Comparison of ENCODE assay signal across 19 cellular contexts in genomic region chr6:132227937-132228336, GRCh38.
DNase-seq lines count a peak whose midpoint lies in the region; ATAC-seq and TF ChIP-seq lines count a peak whose summit lies in the region.
"Had no signal": no experiment of that assay in that cellular context is flagged by ENCODE, and none has a peak within 500 bp of the region (broad histone marks: within the 10 kb centered on the region; RNA-seq: fewer than 3 reads in every experiment).

No MANE protein-coding gene starts in this region.

- peak; percentile 79 for ATAC-seq in Right ventricle myocardium inferior
- peak; percentile 64 to 88 for ATAC-seq in right cardiac atrium
- ATAC-seq: activated CD8-positive, alpha-beta memory T cell treated with anti-CD3 and anti-CD28 coated beads, Interleukin-2, amount 10 ng/mL, durations not matched to agents 7 days and 5 days; stimulated activated memory B cell treated with anti-CD40 and anti-IgM and Interleukin-4, amounts not matched to agents 10 μg/mL and 1 μg/mL and 100 μg/mL, for 72 hours had no signal

- H3K27me3 ChIP-seq in right atrium auricular region (no peaks in the 10 kb centered on the region), right cardiac atrium (ENCODE audit: control insufficient read depth, insufficient read depth) (no peaks in the 10 kb centered on the region), spleen (replicated peaks in 1 of 7) (no peaks in the 10 kb centered on the region)
- H3K27me3 ChIP-seq: transverse colon had no signal

- DNase-seq in Right ventricle myocardium inferior (ENCODE audit: missing footprints) (no peak), right atrium auricular region (ENCODE audit: low spot score) (no peak), choroid plexus epithelial cell (ENCODE audit: low read depth) (peak; percentile 90), right cardiac atrium (no peak), spleen (no peak), Kasumi-1 (lab: John Stamatoyannopoulos, UW) (no peak), DMS79 treated with DMSO at 0.1 percent for 48 hours (lab: John Stamatoyannopoulos, UW) (no peak)
- no peak for DNase-seq in stimulated activated CD4-positive, alpha-beta T cell treated with anti-CD3 and anti-CD28 coated beads, Interleukin-4, amount 100 ng/mL, for 4 hours
- DNase-seq: 8988T; activated B cell treated with CpG ODN at 0.5 μM for 24 hours; activated CD8-positive, alpha-beta memory T cell treated with anti-CD3 and anti-CD28 coated beads, Interleukin-2, amount 10 ng/mL, durations not matched to agents 7 days and 5 days; activated effector memory CD4-positive, alpha-beta T cell treated with Interleukin-2 at 50 U/mL for 16 hours; amniotic stem cell; CD4-positive, alpha-beta memory T cell; NCI-H1092; transverse colon had no signal

- H3K27ac ChIP-seq in right atrium auricular region = peak overlapping the region in 1 of 2 donors; percentile 33
- no peak overlapping the region for H3K27ac ChIP-seq in right cardiac atrium (ENCODE audit: low read length)
- no peak overlapping the region for H3K27ac ChIP-seq in spleen
- H3K27ac ChIP-seq: HL-60, parathyroid adenoma, transverse colon had no signal

- H3K9me3 ChIP-seq in right atrium auricular region = peaks cover 0 to 8% of the 10 kb centered on the region in 2 donors
- no peaks in the 10 kb centered on the region for H3K9me3 ChIP-seq in right cardiac atrium (ENCODE audit: control insufficient read depth, low read length)
- peaks cover 0 to 32% (median 26%) of the 10 kb centered on the region in 8 donors for H3K9me3 ChIP-seq in spleen
- H3K9me3 ChIP-seq: transverse colon had no signal

- intact Hi-C loops in Right ventricle myocardium inferior (cut with DNase I) (no loop called here), right cardiac atrium (cut with DNase I) (no loop called here), spleen (cut with DNase I; ENCODE audit: low total_unique reads) (no loop called here)

- no peak overlapping the region for H3K4me3 ChIP-seq in right atrium auricular region
- no peak overlapping the region for H3K4me3 ChIP-seq in choroid plexus epithelial cell (ENCODE audit: low read depth, low read length)
- H3K4me3 ChIP-seq in right cardiac atrium (ENCODE audit: low read length) = no peak overlapping the region
- H3K4me3 ChIP-seq in spleen = no peak overlapping the region
- H3K4me3 ChIP-seq: transverse colon had no signal

- no peak for TF ChIP-seq CTCF in right atrium auricular region (IDR thresholded peaks at IDR 0.05)
- no peak for TF ChIP-seq CTCF in choroid plexus epithelial cell (conservative IDR thresholded peaks at IDR 0.05; ENCODE audit: low read depth, low read length)
- TF ChIP-seq CTCF in spleen (IDR thresholded peaks at IDR 0.05 in 8 of 11, conservative IDR thresholded peaks at IDR 0.05 in 3 of 11) = no peak

- H3K4me1 ChIP-seq in right atrium auricular region (no peaks in the 10 kb centered on the region), right cardiac atrium (ENCODE audit: control insufficient read depth, insufficient read depth, low read length) (no peaks in the 10 kb centered on the region), spleen (no peaks in the 10 kb centered on the region)
- H3K4me1 ChIP-seq: parathyroid adenoma, transverse colon had no signal

- no peak for TF ChIP-seq POLR2A in spleen (IDR thresholded peaks at IDR 0.05)

- H3K36me3 ChIP-seq in right atrium auricular region = no peaks in the 10 kb centered on the region
- no peaks in the 10 kb centered on the region for H3K36me3 ChIP-seq in spleen
- H3K36me3 ChIP-seq: transverse colon had no signal
